In the genomic region with DNA sequence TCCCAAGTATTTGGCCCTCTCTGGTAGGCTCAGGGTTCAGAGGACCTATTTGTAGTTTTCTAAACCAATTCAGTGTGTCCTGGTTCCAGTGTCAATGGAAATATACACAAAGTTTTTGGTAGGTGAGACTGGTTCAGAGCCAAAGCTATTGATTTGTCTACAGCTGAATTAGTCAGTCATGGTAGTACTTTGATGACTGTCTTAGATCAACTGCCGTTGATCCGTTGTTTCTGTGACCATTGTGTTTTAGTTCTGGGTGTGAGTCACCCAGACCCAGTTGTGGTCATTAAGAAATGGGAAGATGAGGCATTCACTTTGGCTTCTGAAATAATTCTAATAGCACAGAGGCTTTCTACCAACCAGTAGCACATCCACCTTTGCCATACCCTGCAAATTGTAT, we compare ENCODE assay signal across 23 cellular contexts. TPM values are rescaled to one million over a fixed set of nuclear protein-coding genes. Genes with fewer than 3 reads are reported as not detected.
A peak's percentile ranks its signal among the peaks of the same experiment; 100 is the strongest.
DNase-seq lines count a peak whose midpoint lies in the region; TF ChIP-seq lines count a peak whose summit lies in the region.
"Had no signal": no experiment of that assay in that cellular context is flagged by ENCODE, and none has a peak within 500 bp of the region (broad histone marks: within the 10 kb centered on the region; RNA-seq: fewer than 3 reads in every experiment).

No MANE protein-coding gene starts in this region.

- H3K36me3 ChIP-seq in suprapubic skin: no peaks in the 10 kb centered on the region
- H3K36me3 ChIP-seq: heart right ventricle, thoracic aorta, uterus had no signal

- H3K4me1 Mint-ChIP-seq in dendritic cell treated with granulocyte-macrophage colony-stimulating factor and Interleukin-4, amounts not matched to agents 40 ng/mL and 50 ng/mL, for 4 days (ENCODE audit: low read depth): peaks cover 14% of the 10 kb centered on the region
- H3K4me1 Mint-ChIP-seq: WTC11 had no signal

- TF ChIP-seq POLR2A in suprapubic skin (IDR thresholded peaks at IDR 0.05): no peak

- no peak for TF ChIP-seq CTCF in suprapubic skin (IDR thresholded peaks at IDR 0.05)

- H3K4me3 Mint-ChIP-seq in dendritic cell treated with granulocyte-macrophage colony-stimulating factor and Interleukin-4, amounts not matched to agents 40 ng/mL and 50 ng/mL, for 4 days: no peak overlapping the region
- H3K4me3 Mint-ChIP-seq: activated naive CD4-positive, alpha-beta T cell treated with anti-CD3 and anti-CD28 coated beads for 36 hours; memory B cell; WTC11 had no signal

- no peak overlapping the region for H3K27ac ChIP-seq in suprapubic skin
- H3K27ac ChIP-seq: C4-2B, psoas muscle, thoracic aorta, uterus had no signal

- H3K27ac Mint-ChIP-seq in dendritic cell treated with granulocyte-macrophage colony-stimulating factor and Interleukin-4, amounts not matched to agents 40 ng/mL and 50 ng/mL, for 4 days: peak overlapping the region; percentile 84
- H3K27ac Mint-ChIP-seq: activated naive CD4-positive, alpha-beta T cell treated with anti-CD3 and anti-CD28 coated beads for 36 hours; memory B cell; WTC11 had no signal

- no peaks in the 10 kb centered on the region for H3K9me3 ChIP-seq in suprapubic skin
- H3K9me3 ChIP-seq: heart right ventricle, psoas muscle, SK-N-SH, thoracic aorta, uterus had no signal

- H3K27me3 Mint-ChIP-seq in dendritic cell treated with granulocyte-macrophage colony-stimulating factor and Interleukin-4, amounts not matched to agents 40 ng/mL and 50 ng/mL, for 4 days: no peaks in the 10 kb centered on the region

- intact Hi-C loops in dendritic cell treated with granulocyte-macrophage colony-stimulating factor and Interleukin-4, amounts not matched to agents 40 ng/mL and 50 ng/mL, for 4 days (cut with micrococcal nuclease): no loop called here

- DNase-seq in HT1080 (ENCODE audit: low read depth): peak; percentile 66
- peak; percentile 64 for DNase-seq in MV-4-11 (lab: John Stamatoyannopoulos, UW)
- peak; percentile 64 for DNase-seq in renal cortical epithelial cell (ENCODE audit: low read depth)
- no peak for DNase-seq in stimulated activated CD4-positive, alpha-beta T cell treated with anti-CD3 and anti-CD28 coated beads, Interleukin-1b, Interleukin-23, amount 100 ng/mL, for 48 hours
- DNase-seq in NCI-H2107 (lab: John Stamatoyannopoulos, UW): no peak
- DNase-seq in suprapubic skin (ENCODE audit: low spot score in 2 of 2): no peak
- DNase-seq: activated naive CD4-positive, alpha-beta T cell treated with anti-CD3 and anti-CD28 coated beads for 36 hours; effector CD8-positive, alpha-beta T cell; foreskin melanocyte; heart right ventricle; left cardiac atrium; NCI-H2029; NCI-H345; NCI-H748 treated with DMSO at 0.1 percent for 48 hours; psoas muscle; SK-N-SH; stimulated activated naive CD8-positive, alpha-beta T cell treated with anti-CD3 and anti-CD28 coated beads, Interleukin-15, Interleukin-2, amounts not matched to agents 100 U/mL and 50 U/mL, for 24 hours; uterus had no signal

- no peak for TF ChIP-seq EP300 in suprapubic skin (IDR thresholded peaks at IDR 0.05)

- no peaks in the 10 kb centered on the region for H3K4me1 ChIP-seq in suprapubic skin
- H3K4me1 ChIP-seq: psoas muscle, uterus had no signal

- H3K4me3 ChIP-seq in suprapubic skin: no peak overlapping the region
- H3K4me3 ChIP-seq: heart right ventricle, psoas muscle, thoracic aorta, uterus had no signal

- no peaks in the 10 kb centered on the region for H3K36me3 Mint-ChIP-seq in dendritic cell treated with granulocyte-macrophage colony-stimulating factor and Interleukin-4, amounts not matched to agents 40 ng/mL and 50 ng/mL, for 4 days (ENCODE audit: low read depth)
- H3K36me3 Mint-ChIP-seq: memory B cell, WTC11 had no signal

- 92% methylated on average over 2 of the region's 2 CpGs for WGBS in suprapubic skin

- H3K27me3 ChIP-seq in suprapubic skin: no peaks in the 10 kb centered on the region
- H3K27me3 ChIP-seq: uterus had no signal

- no peaks in the 10 kb centered on the region for H3K9me3 Mint-ChIP-seq in dendritic cell treated with granulocyte-macrophage colony-stimulating factor and Interleukin-4, amounts not matched to agents 40 ng/mL and 50 ng/mL, for 4 days
- H3K9me3 Mint-ChIP-seq: activated naive CD4-positive, alpha-beta T cell treated with anti-CD3 and anti-CD28 coated beads for 36 hours; memory B cell; WTC11 had no signal

RNA-seq across cellular contexts. Expression of a gene that starts 16.0 kb away (rescaled TPM):
- total RNA-seq in HT1080 (2014; rRNA removed; shearing (Covaris generic)): 91.4 and 103 TPM in 2 replicates
- 107 and 119 TPM in 2 replicates for polyA plus RNA-seq in HT1080 (2015; cell fraction: cytosol; rRNA removed)
- 84.2 and 103 TPM in 2 replicates for polyA plus RNA-seq in HT1080 (2015; cell fraction: nucleus; rRNA removed)
- 120 and 134 TPM in 2 replicates for total RNA-seq in renal cortical epithelial cell
- total RNA-seq in suprapubic skin: 10 to 100 TPM; 33.6 to 74.0 (median 46.6) TPM

Comparison
In these comparisons a context has a peak if more than half of its experiments do, and no peak if none do; other contexts are left out.
1. DNase-seq: peak in HT1080 (single experiment), MV-4-11 (single experiment) and renal cortical epithelial cell (single experiment); none in stimulated activated CD4-positive, alpha-beta T cell treated with anti-CD3 and anti-CD28 coated beads, Interleukin-1b, Interleukin-23, amount 100 ng/mL, for 48 hours (single experiment), NCI-H2107 (single experiment) and suprapubic skin (0 of 2).